8 cellular contexts compared by ENCODE assay signal in genomic region chr17:44503080-44503842, GRCh38. TPM values are rescaled to one million over a fixed set of nuclear protein-coding genes. Genes with fewer than 3 reads are reported as not detected.
DNase-seq lines count a peak whose midpoint lies in the region; ATAC-seq and TF ChIP-seq lines count a peak whose summit lies in the region.

GPATCH8 (minus strand) TSS chr17:44503406; CDS start chr17:44503370, 36 bp downstream.

- peak within 1 kb of the TSS; percentile 66 for H3K4me3 ChIP-seq in BE2C (ENCODE audit: low read depth, low read length)

- DNase-seq in BE2C, result peak; percentile 97
- peak; percentile 90 for DNase-seq in GM19240 (ENCODE audit: insufficient read length, low spot score)
- peak; percentile 89 for DNase-seq in NCI-H524 treated with DMSO at 0.1 percent for 48 hours (lab: John Stamatoyannopoulos, UW)
- peak; percentile 88 to 90 for DNase-seq in activated CD4-positive, alpha-beta T cell treated with anti-CD3 and anti-CD28 coated beads for 4 hours
- peak; percentile 76 to 91 (median 88) for DNase-seq in stimulated activated CD4-positive, alpha-beta T cell treated with anti-CD3 and anti-CD28 coated beads, Interleukin-1b, Interleukin-23, amount 100 ng/mL, for 24 hours (ENCODE audit: low read depth in 4 of 4, low spot score in 1 of 4)

- TF ChIP-seq CTCF in BE2C (IDR thresholded peaks at IDR 0.05; ENCODE audit: low read depth, low read length), result no peak

- H3K27me3 ChIP-seq in BE2C (no peaks in the 10 kb centered on the region), layer of hippocampus (ENCODE audit: control insufficient read depth, insufficient read depth, low read length) (no peaks in the 10 kb centered on the region)

- ATAC-seq in HG03457 (IDR thresholded peaks at IDR 0.05; ENCODE audit: unreplicated experiment), result peak; percentile 67

- H3K4me1 ChIP-seq in BE2C, result 0 out of 2 replicates have a peak, but pooled peaks cover 3% of the 10 kb centered on the region

- no peaks in the 10 kb centered on the region for H3K9me3 ChIP-seq in BE2C

- H3K27ac ChIP-seq in cingulate gyrus (ENCODE audit: low read depth, low read length), result peak within 1 kb of the TSS; percentile 71
- H3K27ac ChIP-seq in layer of hippocampus (ENCODE audit: low read depth, low read length), result peak within 1 kb of the TSS; percentile 81

- H3K36me3 ChIP-seq in BE2C, result no peaks in the 10 kb centered on the region; the same call in 1 of the 2 replicates

RNA-seq across cellular contexts. Expression of gene GPATCH8, which starts in this region (rescaled TPM):
- 42.2 TPM for polyA plus RNA-seq in BE2C (2012; ENCODE audit: insufficient read depth, insufficient read length, low read depth)

Comparison
In these comparisons a context has a peak if more than half of its experiments do, and no peak if none do; other contexts are left out.
1. Peak in every context shown above with its lines: DNase-seq, ATAC-seq, H3K4me3 ChIP-seq and H3K27ac ChIP-seq.